ENCODE assay signal across 22 cellular contexts in genomic region chr1:70315782-70316181, GRCh38.
"Had no signal": no experiment of that assay in that cellular context is flagged by ENCODE, and none has a peak within 500 bp of the region (broad histone marks: within the 10 kb centered on the region; RNA-seq: fewer than 3 reads in every experiment).

No MANE protein-coding gene starts in this region.

- H3K27ac ChIP-seq: HL-60, RWPE1 had no signal

- FAIRE-seq: HTR-8/SVneo had no signal

- ATAC-seq: Panc1, PC-3 had no signal

- DNase-seq: KBM-7, NCI-H1092, NCI-H1105 treated with DMSO at 0.1 percent for 48 hours, NCI-H1417 treated with DMSO at 0.1 percent for 48 hours, NCI-H146, NCI-H1694 treated with DMSO at 0.1 percent for 48 hours, NCI-H1930, NCI-H2081, NCI-H2107, NCI-H226, NCI-H446, NCI-H510A, NCI-H524 treated with DMSO at 0.1 percent for 48 hours, NCI-H82, PC-3, SHP77, SK-N-SH, SW 1271 had no signal

- H3K4me2 ChIP-seq: SK-N-SH had no signal

- H3K9ac ChIP-seq: SK-N-SH had no signal

- H3K9me3 ChIP-seq: SK-N-SH had no signal
